ENCODE assay signal across 19 cellular contexts in genomic region chr1:58702766-58703165, GRCh38. TPM values are rescaled to one million over a fixed set of nuclear protein-coding genes. Genes with fewer than 3 reads are reported as not detected.
A peak's percentile ranks its signal among the peaks of the same experiment; 100 is the strongest.
DNase-seq lines count a peak whose midpoint lies in the region; ATAC-seq and TF ChIP-seq lines count a peak whose summit lies in the region.
"Had no signal": no experiment of that assay in that cellular context is flagged by ENCODE, and none has a peak within 500 bp of the region (broad histone marks: within the 10 kb centered on the region; RNA-seq: fewer than 3 reads in every experiment).

No MANE protein-coding gene starts in this region.

- no peak overlapping the region for H3K4me3 ChIP-seq in HUES6 (ENCODE audit: low read depth, low read length)

- H3K27me3 ChIP-seq in HUES6 (ENCODE audit: control insufficient read depth, insufficient read depth, low read length) (no peaks in the 10 kb centered on the region), foreskin keratinocyte (no peaks in the 10 kb centered on the region)

- H3K4me1 ChIP-seq in HUES6 (ENCODE audit: control insufficient read depth, insufficient read depth, low read length) (peaks cover 36% of the 10 kb centered on the region), foreskin keratinocyte (no peaks in the 10 kb centered on the region)

- no peak for TF ChIP-seq CTCF in WTC11 (IDR thresholded peaks at IDR 0.05)
- TF ChIP-seq CTCF in foreskin keratinocyte (conservative IDR thresholded peaks at IDR 0.05): no peak

- no peaks in the 10 kb centered on the region for H3K9me3 ChIP-seq in HUES6 (ENCODE audit: control insufficient read depth, insufficient read depth, low read depth, low read length)

- no peaks in the 10 kb centered on the region for H3K27me3 Mint-ChIP-seq in WTC11 (ENCODE audit: low read depth)

- ATAC-seq in WTC11: no peak
- no peak for ATAC-seq in HG03457 (IDR thresholded peaks at IDR 0.05; ENCODE audit: unreplicated experiment)
- no peak for ATAC-seq in foreskin keratinocyte

- H3K4me3 Mint-ChIP-seq in WTC11: no peak overlapping the region
- H3K4me3 Mint-ChIP-seq: HFFc6 had no signal

- CTCF ChIA-PET in WTC11 (lab: Charles Lee): interaction anchor here (1.3 kb wide), 1 partner anchor 50 kb away, joined by 3 read pairs; no protein-coding TSS in a partner anchor

- no peaks in the 10 kb centered on the region for H3K9me3 Mint-ChIP-seq in WTC11
- H3K9me3 Mint-ChIP-seq: HFFc6 had no signal

- H3K36me3 ChIP-seq in HUES6 (ENCODE audit: control insufficient read depth, insufficient read depth, low read length): peaks cover 6% of the 10 kb centered on the region

- POLR2A ChIA-PET in WTC11 (lab: Charles Lee): no interaction called here

- peak overlapping the region; percentile 34 for H3K9ac ChIP-seq in HUES6 (ENCODE audit: low read length)

- DNase-seq in WTC11 (ENCODE audit: low spot score) (no peak), kidney tubule cell (ENCODE audit: low spot score) (peak; percentile 47), renal cortical epithelial cell (ENCODE audit: low read depth) (peak; percentile 88), NCI-H187 (lab: John Stamatoyannopoulos, UW) (no peak), foreskin keratinocyte (no peak)
- DNase-seq: COR-L47; DMS153; GOT3; HFFc6; IMR-90; NCI-H1105 treated with DMSO at 0.1 percent for 48 hours; NCI-H187 treated with DMSO at 0.1 percent for 48 hours; NCI-H446; NK-92 treated with Interleukin-12 subunit alpha and Interleukin-12 subunit beta, amount 100 ng/mL, for 24 hours; OCI-M1; RPMI8226; SIG-M5 had no signal

- peak overlapping the region; percentile 95 for H3K27ac Mint-ChIP-seq in WTC11
- H3K27ac Mint-ChIP-seq: HFFc6 had no signal

- H3K36me3 Mint-ChIP-seq in WTC11: peaks cover 11% of the 10 kb centered on the region

- peaks cover 57% of the 10 kb centered on the region for H3K4me1 Mint-ChIP-seq in WTC11

- H3K27ac ChIP-seq in HUES6 (ENCODE audit: low read depth, low read length): peak overlapping the region; percentile 6; the same call in 1 of the 2 replicates
- H3K27ac ChIP-seq in foreskin keratinocyte: no peak overlapping the region

TF ChIP-seq in WTC11, 78 proteins besides CTCF, POLR2A, EP300 and RAD21:
- TF ChIP-seq MYBL2 (CRISPR knock-in tag; IDR thresholded peaks at IDR 0.05): no peak
- no peak for TF ChIP-seq GRHL2 (CRISPR knock-in tag; IDR thresholded peaks at IDR 0.05; ENCODE audit: insufficient replicate concordance, severe bottlenecking)
- no peak for TF ChIP-seq ZNF317 (CRISPR knock-in tag; IDR thresholded peaks at IDR 0.05; ENCODE audit: borderline replicate concordance, low read depth)
- no peak for TF ChIP-seq E2F1 (CRISPR knock-in tag; IDR thresholded peaks at IDR 0.05)
- TF ChIP-seq CBFB (CRISPR knock-in tag; IDR thresholded peaks at IDR 0.05; ENCODE audit: low read depth): no peak
- no peak for TF ChIP-seq ETV6 (CRISPR knock-in tag; IDR thresholded peaks at IDR 0.05)
- no peak for TF ChIP-seq ZSCAN18 (CRISPR knock-in tag; IDR thresholded peaks at IDR 0.05)
- no peak for TF ChIP-seq ESRRA (CRISPR knock-in tag; IDR thresholded peaks at IDR 0.05; ENCODE audit: borderline replicate concordance)

RNA-seq across cellular contexts. Expression of gene MYSM1, which starts 2.9 kb away (rescaled TPM):
- total RNA-seq in WTC11 (2021) (86.4 to 118 TPM (median 89.3 TPM) in 3 replicates), renal cortical epithelial cell (5.2 and 25.0 TPM in 2 replicates), foreskin keratinocyte (13.1 and 13.3 TPM in 2 replicates)
- polyA plus RNA-seq in foreskin keratinocyte: 3.8 and 4.7 TPM in 2 replicates

Comparison
In these comparisons a context has a peak if more than half of its experiments do, and no peak if none do; other contexts are left out.
1. DNase-seq: peak in kidney tubule cell (single experiment) and renal cortical epithelial cell (single experiment); none in WTC11 (single experiment), NCI-H187 (0 of 2) and foreskin keratinocyte (0 of 2).